In genomic region chr1:62076286-62076685, GRCh38 we compare ENCODE assay signal across 14 cellular contexts.
DNase-seq lines count a peak whose midpoint lies in the region; ATAC-seq, FAIRE-seq and TF ChIP-seq lines count a peak whose summit lies in the region.
"Had no signal": no experiment of that assay in that cellular context is flagged by ENCODE, and none has a peak within 500 bp of the region (broad histone marks: within the 10 kb centered on the region; RNA-seq: fewer than 3 reads in every experiment).

No MANE protein-coding gene starts in this region.

- peaks cover 0 to 3% of the 10 kb centered on the region in 2 experiments; a peak in 1 of 5 replicates for H3K36me3 ChIP-seq in HepG2 (replicated peaks in 1 of 2; ENCODE audit: control insufficient read depth in 1 of 2, insufficient read depth in 2 of 2, low read length in 2 of 2)
- no peaks in the 10 kb centered on the region for H3K36me3 ChIP-seq in trophoblast cell (ENCODE audit: control insufficient read depth in 1 of 2, insufficient read depth in 2 of 2, low read length in 2 of 2)

- no peak overlapping the region for H4K8ac ChIP-seq in trophoblast cell (ENCODE audit: low read depth, low read length)

- no peak for ATAC-seq in HepG2
- ATAC-seq: activated T-cell treated with anti-CD3 and anti-CD28 coated beads, Interleukin-2, amount 50 U/mL, for 4 hours had no signal

- H4K12ac ChIP-seq in trophoblast cell (ENCODE audit: low read depth, low read length): no peak overlapping the region

- TF ChIP-seq CTCF in HepG2 (CRISPR knock-in tag; IDR thresholded peaks at IDR 0.05): no peak

- H4K20me1 ChIP-seq in HepG2 (ENCODE audit: insufficient read depth, low read length): no peaks in the 10 kb centered on the region

- no peak overlapping the region for H2AFZ ChIP-seq in HepG2 (ENCODE audit: low read length)
- H2AFZ ChIP-seq in trophoblast cell (ENCODE audit: insufficient read depth, low read length, poor library complexity): no peak overlapping the region

- H3K9me3 ChIP-seq in HepG2 (ENCODE audit: low read length) (no peaks in the 10 kb centered on the region), trophoblast cell (ENCODE audit: insufficient read depth, low read depth, low read length) (no peaks in the 10 kb centered on the region)
- H3K9me3 ChIP-seq: heart left ventricle had no signal

- H3K79me2 ChIP-seq in HepG2 (ENCODE audit: insufficient read depth, low read length) (no peaks in the 10 kb centered on the region), trophoblast cell (ENCODE audit: control insufficient read depth, insufficient read depth, low read length, poor library complexity) (no peaks in the 10 kb centered on the region)

- in situ Hi-C loops in HepG2 (cut with HindIII; ENCODE audit: extremely low pct_ligation_motif_present, low pct_unique_long_range_greater_than_20kb): no loop called here

- no peak overlapping the region for H2BK5ac ChIP-seq in trophoblast cell (ENCODE audit: low read depth, low read length, poor library complexity)

- H3K27ac ChIP-seq in HepG2 (ENCODE audit: extremely low read length, insufficient read depth, low read length): no peak overlapping the region
- no peak overlapping the region for H3K27ac ChIP-seq in trophoblast cell (ENCODE audit: low read depth, low read length)
- H3K27ac ChIP-seq: heart left ventricle, VCaP had no signal

- TF ChIP-seq RAD21 in HepG2 (CRISPR knock-in tag; IDR thresholded peaks at IDR 0.05): no peak

- POLR2A ChIA-PET in HepG2 (lab: Yijun Ruan, JAX): no interaction called here

- H3K14ac ChIP-seq in trophoblast cell (ENCODE audit: low read length): no peak overlapping the region

- peaks cover 2% of the 10 kb centered on the region for H3K79me1 ChIP-seq in trophoblast cell (ENCODE audit: low read length)

- H3K4ac ChIP-seq in trophoblast cell (ENCODE audit: low read depth, low read length): no peak overlapping the region

- H2BK120ac ChIP-seq in trophoblast cell (ENCODE audit: insufficient read depth, low read length, poor library complexity): no peak overlapping the region

- H3K9ac ChIP-seq in HepG2 (ENCODE audit: insufficient read depth, low read depth, low read length) (no peak overlapping the region), trophoblast cell (ENCODE audit: low read length) (no peak overlapping the region)

- TF ChIP-seq POLR2A in HepG2 (IDR thresholded peaks at IDR 0.05; ENCODE audit: insufficient read depth in 1 of 2, low read depth in 2 of 2, low read length in 2 of 2): no peak

- H3K27me3 ChIP-seq in HepG2 (ENCODE audit: control insufficient read depth in 1 of 2, insufficient read depth in 2 of 2, low read length in 2 of 2): no peaks in the 10 kb centered on the region
- no peaks in the 10 kb centered on the region for H3K27me3 ChIP-seq in trophoblast cell (ENCODE audit: insufficient read depth, low read length)
- H3K27me3 ChIP-seq: heart left ventricle had no signal

- DNase-seq in ELR (ENCODE audit: low read depth): peak; percentile 71
- DNase-seq in NCI-H226: peak; percentile 81
- peak; percentile 34 for DNase-seq in dedifferentiated amniotic fluid mesenchymal stem cell (ENCODE audit: extremely low spot score)
- peak; percentile 46 for DNase-seq in HepG2 (ENCODE audit: low spot score)
- no peak for DNase-seq in trophoblast cell
- no peak for DNase-seq in epidermal melanocyte (ENCODE audit: insufficient read length, low spot score)
- DNase-seq in RPMI8226: no peak
- no peak for DNase-seq in T-helper 1 cell
- DNase-seq: activated T-cell treated with anti-CD3 and anti-CD28 coated beads, Interleukin-2, amount 50 U/mL, for 4 hours; heart left ventricle; MV-4-11 had no signal

- intact Hi-C loops in HepG2 (cut with micrococcal nuclease; ENCODE audit: unreplicated experiment): loop anchor here (10.0 kb wide), 1 partner anchor 121 kb away; no protein-coding TSS in a partner anchor

- CTCF ChIA-PET in HepG2 (lab: Yijun Ruan, JAX; ENCODE audit: low intra/inter-chr PET ratio, low total read pairs): no interaction called here

- no peak overlapping the region for H3K4me2 ChIP-seq in HepG2 (ENCODE audit: low read depth, low read length)
- no peak overlapping the region for H3K4me2 ChIP-seq in trophoblast cell (ENCODE audit: low read length)
- H3K4me2 ChIP-seq: smooth muscle cell had no signal

- no peak for FAIRE-seq in HepG2 (lab: Jason Lieb, UNC)
- FAIRE-seq: GM18507 had no signal

- no peak overlapping the region for H3K23ac ChIP-seq in trophoblast cell (ENCODE audit: low read length)

- no peak overlapping the region for H2BK12ac ChIP-seq in trophoblast cell (ENCODE audit: low read length)

- no TSS peak for BruUV-seq in HepG2 (replicated peaks; lab: Mats Ljungman, UMichigan)

- 83% methylated on average over 3 of the region's 3 CpGs for WGBS in HepG2 (ENCODE audit: low lambda C conversion rate)
- no CpG with 5 or more reads among the region's 3 CpGs for WGBS in trophoblast cell (ENCODE audit: extremely low coverage, insufficient coverage, insufficient read length)

- no peak overlapping the region for H3K18ac ChIP-seq in trophoblast cell (ENCODE audit: low read length)

- H2AK5ac ChIP-seq in trophoblast cell (ENCODE audit: low read length): no peak overlapping the region

- H3K4me1 ChIP-seq in HepG2 (ENCODE audit: insufficient read depth, low read length) (no peaks in the 10 kb centered on the region), trophoblast cell (ENCODE audit: control insufficient read depth in 1 of 2, insufficient read depth in 2 of 2, low read length in 2 of 2) (no peaks in the 10 kb centered on the region)

- no peak overlapping the region for H4K91ac ChIP-seq in trophoblast cell (ENCODE audit: low read depth, low read length)

- no peak for TF ChIP-seq EP300 in HepG2 (IDR thresholded peaks at IDR 0.05; ENCODE audit: low read depth in 2 of 2, low read length in 2 of 2)
- no peak for TF ChIP-seq EP300 in HepG2 (CRISPR knock-in tag; IDR thresholded peaks at IDR 0.05; ENCODE audit: borderline replicate concordance)

- H3K4me3 ChIP-seq in HepG2 (replicated peaks in 1 of 3; ENCODE audit: insufficient read depth in 1 of 3, low read depth in 2 of 3, low read length in 3 of 3): no peak overlapping the region
- H3K4me3 ChIP-seq in trophoblast cell (ENCODE audit: low read depth, low read length): no peak overlapping the region
- H3K4me3 ChIP-seq: heart left ventricle, smooth muscle cell had no signal

TF ChIP-seq in HepG2, 621 proteins besides CTCF, POLR2A, EP300 and RAD21 (continues in another document):
- TF ChIP-seq SMAD3 (CRISPR knock-in tag; IDR thresholded peaks at IDR 0.05): no peak
- no peak for TF ChIP-seq TCF7L2 (IDR thresholded peaks at IDR 0.05; ENCODE audit: low read depth, low read length)
- no peak for TF ChIP-seq GMEB2 (CRISPR knock-in tag; IDR thresholded peaks at IDR 0.05; ENCODE audit: low read depth)
- no peak for TF ChIP-seq SNAPC4 (CRISPR knock-in tag; IDR thresholded peaks at IDR 0.05)
- no peak for TF ChIP-seq RXRA (CRISPR knock-in tag; IDR thresholded peaks at IDR 0.05)

Comparison
In these comparisons a context has a peak if more than half of its experiments do, and no peak if none do; other contexts are left out.
1. DNase-seq: peak in ELR (single experiment), NCI-H226 (single experiment), dedifferentiated amniotic fluid mesenchymal stem cell (single experiment) and HepG2 (single experiment); none in trophoblast cell (0 of 2), epidermal melanocyte (single experiment), RPMI8226 (single experiment) and T-helper 1 cell (0 of 5).